ENCODE assay signal across 8 cellular contexts in the genomic region with DNA sequence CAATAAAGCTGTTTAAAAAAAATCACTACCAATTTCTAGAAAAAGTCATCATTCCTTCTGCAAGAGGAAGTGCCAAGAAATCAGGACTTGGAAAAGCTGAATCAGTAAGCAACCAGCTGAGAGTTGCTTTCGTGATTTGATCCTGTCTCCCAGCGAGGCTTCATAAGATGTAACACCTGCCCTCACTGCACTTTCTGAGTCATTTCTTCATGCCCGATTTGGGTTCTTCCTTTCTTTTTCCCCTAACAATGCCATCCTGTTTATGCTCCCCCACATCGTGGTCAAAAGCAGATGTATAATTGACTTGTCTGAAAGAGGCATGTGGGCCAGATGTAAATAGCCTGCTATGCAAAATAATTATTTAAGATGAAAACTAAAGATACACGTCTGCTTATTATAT. TPM values are rescaled to one million over a fixed set of nuclear protein-coding genes. Genes with fewer than 3 reads are reported as not detected.
DNase-seq lines count a peak whose midpoint lies in the region; ATAC-seq lines count a peak whose summit lies in the region.

No MANE protein-coding gene starts in this region.

- peak; percentile 88 for ATAC-seq in HG03378 (IDR thresholded peaks at IDR 0.05; ENCODE audit: unreplicated experiment)
- ATAC-seq in left lobe of liver = no peak

- peak; percentile 31 for DNase-seq in stimulated activated naive CD4-positive, alpha-beta T cell treated with Interleukin-2 at 50 U/mL for 16 hours (lab: John Stamatoyannopoulos, UW)
- no peak for DNase-seq in stimulated activated naive CD4-positive, alpha-beta T cell (lab: John Stamatoyannopoulos, UW)
- DNase-seq in adipocyte (ENCODE audit: low read depth) (peak; percentile 67), pons (ENCODE audit: low spot score) (no peak), SHP77 (lab: John Stamatoyannopoulos, UW) (no peak), left lobe of liver (ENCODE audit: low spot score) (no peak)
- DNase-seq in central memory CD4-positive, alpha-beta T cell = no peak

- H3K4me1 ChIP-seq in adipocyte (ENCODE audit: control insufficient read depth, insufficient read depth, low read length) = peaks cover 35% of the 10 kb centered on the region

- no peaks in the 10 kb centered on the region for H3K9me3 ChIP-seq in adipocyte (ENCODE audit: control insufficient read depth, low read length)

- no peaks in the 10 kb centered on the region for H3K36me3 ChIP-seq in adipocyte (ENCODE audit: control insufficient read depth, insufficient read depth, low read length, severe bottlenecking)

- H3K27me3 ChIP-seq in adipocyte (replicated peaks; ENCODE audit: control insufficient read depth, insufficient read depth, low read length) = no peaks in the 10 kb centered on the region

- H3K4me3 ChIP-seq in adipocyte (ENCODE audit: low read length) = peak overlapping the region; percentile 33

- peak overlapping the region; percentile 4 for H3K9ac ChIP-seq in adipocyte (ENCODE audit: low read length)

RNA-seq across cellular contexts. Expression of a gene that starts 52.1 kb away (rescaled TPM):
- total RNA-seq in left lobe of liver = 3.0 TPM

Comparison
In these comparisons a context has a peak if more than half of its experiments do, and no peak if none do; other contexts are left out.
1. DNase-seq: peak in stimulated activated naive CD4-positive, alpha-beta T cell treated with Interleukin-2 at 50 U/mL for 16 hours (single experiment) and adipocyte (single experiment); none in stimulated activated naive CD4-positive, alpha-beta T cell (0 of 6), central memory CD4-positive, alpha-beta T cell (single experiment), pons (single experiment), SHP77 (0 of 2) and left lobe of liver (single experiment).